Comparison of ENCODE assay signal across 4 cellular contexts in the genomic region with DNA sequence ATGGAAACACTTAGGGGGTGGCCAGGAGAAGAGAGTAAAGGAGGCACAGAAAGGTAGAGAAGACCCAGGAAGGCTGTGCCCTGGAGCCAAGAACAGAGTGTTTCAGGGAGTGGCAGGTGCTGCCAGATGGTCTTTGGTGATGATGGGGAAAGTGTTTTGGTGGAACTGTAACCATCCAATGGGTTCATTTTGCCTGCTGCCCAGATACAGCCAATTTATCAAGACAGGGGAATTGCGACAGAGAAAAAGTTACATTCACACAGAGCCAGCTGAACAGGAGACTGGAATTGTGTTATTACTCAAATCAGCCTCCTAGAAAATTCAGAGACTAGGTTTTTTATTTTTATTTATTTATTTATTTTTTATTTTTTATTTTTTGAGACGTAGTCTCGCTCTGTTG.
TF ChIP-seq lines count a peak whose summit lies in the region.

No MANE protein-coding gene starts in this region.

TF ChIP-seq in A549, 52 proteins besides CTCF, POLR2A, EP300 and RAD21:
- TF ChIP-seq ZC3H11A (IDR thresholded peaks at IDR 0.05) = no peak
- no peak for TF ChIP-seq KDM1A (IDR thresholded peaks at IDR 0.05; ENCODE audit: low read depth)
- TF ChIP-seq MAFK (IDR thresholded peaks at IDR 0.05; ENCODE audit: partially characterized antibody) = no peak
- TF ChIP-seq KDM5A (IDR thresholded peaks at IDR 0.05) = peak; percentile 73; the same call in 1 of the 2 replicates
TF ChIP-seq in A549: peak in this region for 1.

TF ChIP-seq in HEK293, 187 proteins besides CTCF, POLR2A, EP300 and RAD21 (continues in another document):
- TF ChIP-seq ZNF174 (tag by site-specific recombination; IDR thresholded peaks at IDR 0.05) = no peak
- TF ChIP-seq, protein P1, sequence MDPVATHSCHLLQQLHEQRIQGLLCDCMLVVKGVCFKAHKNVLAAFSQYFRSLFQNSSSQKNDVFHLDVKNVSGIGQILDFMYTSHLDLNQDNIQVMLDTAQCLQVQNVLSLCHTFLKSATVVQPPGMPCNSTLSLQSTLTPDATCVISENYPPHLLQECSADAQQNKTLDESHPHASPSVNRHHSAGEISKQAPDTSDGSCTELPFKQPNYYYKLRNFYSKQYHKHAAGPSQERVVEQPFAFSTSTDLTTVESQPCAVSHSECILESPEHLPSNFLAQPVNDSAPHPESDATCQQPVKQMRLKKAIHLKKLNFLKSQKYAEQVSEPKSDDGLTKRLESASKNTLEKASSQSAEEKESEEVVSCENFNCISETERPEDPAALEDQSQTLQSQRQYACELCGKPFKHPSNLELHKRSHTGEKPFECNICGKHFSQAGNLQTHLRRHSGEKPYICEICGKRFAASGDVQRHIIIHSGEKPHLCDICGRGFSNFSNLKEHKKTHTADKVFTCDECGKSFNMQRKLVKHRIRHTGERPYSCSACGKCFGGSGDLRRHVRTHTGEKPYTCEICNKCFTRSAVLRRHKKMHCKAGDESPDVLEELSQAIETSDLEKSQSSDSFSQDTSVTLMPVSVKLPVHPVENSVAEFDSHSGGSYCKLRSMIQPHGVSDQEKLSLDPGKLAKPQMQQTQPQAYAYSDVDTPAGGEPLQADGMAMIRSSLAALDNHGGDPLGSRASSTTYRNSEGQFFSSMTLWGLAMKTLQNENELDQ (tag by site-specific recombination; IDR thresholded peaks at IDR 0.05; ENCODE audit: low read depth) = no peak
- TF ChIP-seq ZFP3 (tag by site-specific recombination; IDR thresholded peaks at IDR 0.05; ENCODE audit: low read depth) = no peak
- 0 out of 2 replicates have a peak, but pooled peaks have one; percentile 36 for TF ChIP-seq ZNF610 (tag by site-specific recombination; IDR thresholded peaks at IDR 0.05; ENCODE audit: borderline replicate concordance)
- TF ChIP-seq, protein P2, sequence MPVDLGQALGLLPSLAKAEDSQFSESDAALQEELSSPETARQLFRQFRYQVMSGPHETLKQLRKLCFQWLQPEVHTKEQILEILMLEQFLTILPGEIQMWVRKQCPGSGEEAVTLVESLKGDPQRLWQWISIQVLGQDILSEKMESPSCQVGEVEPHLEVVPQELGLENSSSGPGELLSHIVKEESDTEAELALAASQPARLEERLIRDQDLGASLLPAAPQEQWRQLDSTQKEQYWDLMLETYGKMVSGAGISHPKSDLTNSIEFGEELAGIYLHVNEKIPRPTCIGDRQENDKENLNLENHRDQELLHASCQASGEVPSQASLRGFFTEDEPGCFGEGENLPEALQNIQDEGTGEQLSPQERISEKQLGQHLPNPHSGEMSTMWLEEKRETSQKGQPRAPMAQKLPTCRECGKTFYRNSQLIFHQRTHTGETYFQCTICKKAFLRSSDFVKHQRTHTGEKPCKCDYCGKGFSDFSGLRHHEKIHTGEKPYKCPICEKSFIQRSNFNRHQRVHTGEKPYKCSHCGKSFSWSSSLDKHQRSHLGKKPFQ (tag by site-specific recombination; IDR thresholded peaks at IDR 0.05) = no peak
- no peak for TF ChIP-seq IKZF3 (tag by site-specific recombination; IDR thresholded peaks at IDR 0.05)
- no peak for TF ChIP-seq ZXDB (tag by site-specific recombination; IDR thresholded peaks at IDR 0.05)
- TF ChIP-seq KLF10 (tag by site-specific recombination; IDR thresholded peaks at IDR 0.05) = no peak
- TF ChIP-seq ZNF184 (tag by site-specific recombination; IDR thresholded peaks at IDR 0.05) = no peak
- no peak for TF ChIP-seq ZSCAN23 (tag by site-specific recombination; IDR thresholded peaks at IDR 0.05)
- TF ChIP-seq ZNF560 (tag by site-specific recombination; IDR thresholded peaks at IDR 0.05; ENCODE audit: borderline replicate concordance) = no peak
- TF ChIP-seq ZNF175 (tag by site-specific recombination; IDR thresholded peaks at IDR 0.05) = no peak
- TF ChIP-seq SETDB1 (IDR thresholded peaks at IDR 0.05; ENCODE audit: insufficient read length, low read length) = peak; percentile 95

TF ChIP-seq in GM12878, 131 proteins besides CTCF, POLR2A, EP300 and RAD21:
- TF ChIP-seq E2F8 (IDR thresholded peaks at IDR 0.05; ENCODE audit: low read depth, partially characterized antibody) (no peak), RB1 (IDR thresholded peaks at IDR 0.05; ENCODE audit: borderline replicate concordance) (no peak), BACH1 (IDR thresholded peaks at IDR 0.05; ENCODE audit: borderline replicate concordance) (no peak), SREBF1 (IDR thresholded peaks at IDR 0.05; ENCODE audit: low read length) (no peak), MTA2 (IDR thresholded peaks at IDR 0.05; ENCODE audit: low read depth) (no peak), WRNIP1 (IDR thresholded peaks at IDR 0.05; ENCODE audit: borderline replicate concordance, low read depth, low read length) (no peak), PAX5 (IDR thresholded peaks at IDR 0.05; ENCODE audit: borderline replicate concordance, low read depth, low read length) (no peak), TCF3 (IDR thresholded peaks at IDR 0.05; ENCODE audit: borderline replicate concordance, insufficient read depth, low read depth, low read length) (no peak), NR2C1 (IDR thresholded peaks at IDR 0.05) (no peak), CBX5 (IDR thresholded peaks at IDR 0.05; ENCODE audit: low read depth) (peak; percentile 81; the same call in 1 of the 2 replicates), NFXL1 (IDR thresholded peaks at IDR 0.05; ENCODE audit: borderline replicate concordance) (peak; percentile 86; the same call in 1 of the 2 replicates), ATF7 (IDR thresholded peaks at IDR 0.05; ENCODE audit: low read depth) (no peak), ZBED1 (IDR thresholded peaks at IDR 0.05; ENCODE audit: borderline replicate concordance) (no peak)
- TF ChIP-seq, protein P3, sequence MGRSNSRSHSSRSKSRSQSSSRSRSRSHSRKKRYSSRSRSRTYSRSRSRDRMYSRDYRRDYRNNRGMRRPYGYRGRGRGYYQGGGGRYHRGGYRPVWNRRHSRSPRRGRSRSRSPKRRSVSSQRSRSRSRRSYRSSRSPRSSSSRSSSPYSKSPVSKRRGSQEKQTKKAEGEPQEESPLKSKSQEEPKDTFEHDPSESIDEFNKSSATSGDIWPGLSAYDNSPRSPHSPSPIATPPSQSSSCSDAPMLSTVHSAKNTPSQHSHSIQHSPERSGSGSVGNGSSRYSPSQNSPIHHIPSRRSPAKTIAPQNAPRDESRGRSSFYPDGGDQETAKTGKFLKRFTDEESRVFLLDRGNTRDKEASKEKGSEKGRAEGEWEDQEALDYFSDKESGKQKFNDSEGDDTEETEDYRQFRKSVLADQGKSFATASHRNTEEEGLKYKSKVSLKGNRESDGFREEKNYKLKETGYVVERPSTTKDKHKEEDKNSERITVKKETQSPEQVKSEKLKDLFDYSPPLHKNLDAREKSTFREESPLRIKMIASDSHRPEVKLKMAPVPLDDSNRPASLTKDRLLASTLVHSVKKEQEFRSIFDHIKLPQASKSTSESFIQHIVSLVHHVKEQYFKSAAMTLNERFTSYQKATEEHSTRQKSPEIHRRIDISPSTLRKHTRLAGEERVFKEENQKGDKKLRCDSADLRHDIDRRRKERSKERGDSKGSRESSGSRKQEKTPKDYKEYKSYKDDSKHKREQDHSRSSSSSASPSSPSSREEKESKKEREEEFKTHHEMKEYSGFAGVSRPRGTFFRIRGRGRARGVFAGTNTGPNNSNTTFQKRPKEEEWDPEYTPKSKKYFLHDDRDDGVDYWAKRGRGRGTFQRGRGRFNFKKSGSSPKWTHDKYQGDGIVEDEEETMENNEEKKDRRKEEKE (IDR thresholded peaks at IDR 0.05) = no peak
TF ChIP-seq in GM12878: peak in this region for 2.

TF ChIP-seq in GM23338, 12 proteins besides CTCF, POLR2A, EP300 and RAD21:
- no peak for TF ChIP-seq JUNB (IDR thresholded peaks at IDR 0.05; ENCODE audit: unreplicated experiment)
- no peak for TF ChIP-seq ZNF331 (CRISPR knock-in tag; IDR thresholded peaks at IDR 0.05; ENCODE audit: low read depth)
- no peak for TF ChIP-seq EZH2phosphoT487 (IDR thresholded peaks at IDR 0.05; ENCODE audit: unreplicated experiment)
- no peak for TF ChIP-seq ZNF114 (CRISPR knock-in tag; IDR thresholded peaks at IDR 0.05)
- TF ChIP-seq ZNF462 (CRISPR knock-in tag; IDR thresholded peaks at IDR 0.05) = no peak
- no peak for TF ChIP-seq REST (IDR thresholded peaks at IDR 0.05; ENCODE audit: unreplicated experiment)
- TF ChIP-seq CREB1 (CRISPR knock-in tag; IDR thresholded peaks at IDR 0.05; ENCODE audit: low read depth) = no peak
- no peak for TF ChIP-seq NANOG (IDR thresholded peaks at IDR 0.05; ENCODE audit: borderline replicate concordance)
- no peak for TF ChIP-seq POLR2AphosphoS5 (IDR thresholded peaks at IDR 0.05; ENCODE audit: low read depth)
